Comparison of ENCODE assay signal across 8 cellular contexts in the genomic region with DNA sequence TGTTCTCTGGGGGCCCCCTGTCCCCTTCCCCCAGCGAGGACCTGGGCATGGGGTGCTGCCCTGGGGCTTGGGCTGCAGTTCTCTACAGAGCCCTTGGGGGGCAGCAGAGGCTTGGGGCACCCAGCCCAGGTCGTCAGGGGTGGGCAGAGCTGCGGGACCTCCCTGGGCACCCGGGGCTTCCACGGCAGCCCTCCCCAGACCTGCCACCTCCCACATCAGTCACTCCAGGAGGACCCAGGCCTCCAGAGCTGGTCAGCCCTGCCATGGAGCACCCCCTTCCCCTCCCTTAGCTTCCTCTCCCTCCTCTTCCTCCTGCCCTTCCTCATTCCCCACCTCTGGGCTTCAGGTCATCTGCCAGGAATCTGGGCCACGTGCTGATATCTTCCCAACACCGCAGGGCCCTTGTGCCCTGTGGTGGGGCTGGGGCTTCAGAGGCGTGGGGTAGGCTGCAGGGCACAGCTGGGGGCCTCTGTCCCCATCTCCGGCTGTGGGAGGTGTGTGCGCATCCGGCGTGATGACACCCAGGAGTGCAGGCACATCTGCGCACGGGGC. TPM values are rescaled to one million over a fixed set of nuclear protein-coding genes. Genes with fewer than 3 reads are reported as not detected.
DNase-seq lines count a peak whose midpoint lies in the region; ATAC-seq, FAIRE-seq and TF ChIP-seq lines count a peak whose summit lies in the region.

No MANE protein-coding gene starts in this region.

- H3K36me3 ChIP-seq in Karpas-422 (ENCODE audit: insufficient read depth, low read length): no peaks in the 10 kb centered on the region
- H3K36me3 ChIP-seq in neural cell (ENCODE audit: insufficient read depth, low read length): no peaks in the 10 kb centered on the region
- no peaks in the 10 kb centered on the region for H3K36me3 ChIP-seq in uterus

- no peaks in the 10 kb centered on the region for H3F3A ChIP-seq in neural cell (ENCODE audit: insufficient read depth, low read length, poor library complexity, severe bottlenecking)

- no peak overlapping the region for H3K4me3 Mint-ChIP-seq in endothelial cell (ENCODE audit: unreplicated experiment)

- no peaks in the 10 kb centered on the region for H3K9me3 Mint-ChIP-seq in endothelial cell (ENCODE audit: unreplicated experiment)

- H3K36me3 Mint-ChIP-seq in endothelial cell (ENCODE audit: low read depth, unreplicated experiment): no peaks in the 10 kb centered on the region

- peaks cover 12% of the 10 kb centered on the region for H3K27me3 Mint-ChIP-seq in endothelial cell (ENCODE audit: unreplicated experiment)

- peak; percentile 81 for TF ChIP-seq RAD21 in neural cell (conservative IDR thresholded peaks at IDR 0.05)

- peaks cover 3% of the 10 kb centered on the region for H3K4me1 Mint-ChIP-seq in endothelial cell (ENCODE audit: unreplicated experiment)

- no peak overlapping the region for H3K4me2 ChIP-seq in Karpas-422 (ENCODE audit: low read depth, low read length, poor library complexity, severe bottlenecking)
- H3K4me2 ChIP-seq in neural cell (ENCODE audit: low read length): no peak overlapping the region

- H3K27ac ChIP-seq in Karpas-422 (ENCODE audit: low read length): no peak overlapping the region
- H3K27ac ChIP-seq in neural cell (ENCODE audit: low read length): no peak overlapping the region
- peak overlapping the region in 1 of 2 donors; percentile 69 for H3K27ac ChIP-seq in uterus

- intact Hi-C loops in uterus (cut with DNase I; ENCODE audit: low total_unique reads): no loop called here

- no peak overlapping the region for H3K27ac Mint-ChIP-seq in endothelial cell (ENCODE audit: unreplicated experiment)

- DNase-seq in D721Med (ENCODE audit: insufficient read length, low spot score) (peak; percentile 51), Karpas-422 (peak; percentile 88), endothelial cell (ENCODE audit: low spot score) (peak; percentile 70), uterus (no peak), dedifferentiated amniotic fluid mesenchymal stem cell (ENCODE audit: extremely low spot score) (no peak)
- peak; percentile 88 for DNase-seq in activated CD8-positive, alpha-beta memory T cell treated with anti-CD3 and anti-CD28 coated beads for 24 hours

- H4K20me1 ChIP-seq in Karpas-422 (ENCODE audit: insufficient read depth, low read depth, low read length) (peaks cover 14% of the 10 kb centered on the region; the same call in 1 of the 2 replicates), neural cell (ENCODE audit: insufficient read depth) (no peaks in the 10 kb centered on the region)

- H3K9me3 ChIP-seq in Karpas-422 (ENCODE audit: low read length) (no peaks in the 10 kb centered on the region), neural cell (ENCODE audit: low read length) (no peaks in the 10 kb centered on the region), uterus (no peaks in the 10 kb centered on the region)

- TF ChIP-seq CTCF in D721Med (IDR thresholded peaks at IDR 0.05; ENCODE audit: insufficient read depth, missing control alignments) (peak; percentile 63), endothelial cell (IDR thresholded peaks at IDR 0.05; ENCODE audit: unreplicated experiment) (peak; percentile 81), neural cell (IDR thresholded peaks at IDR 0.05; ENCODE audit: poor library complexity, severe bottlenecking) (peak; percentile 83), uterus (IDR thresholded peaks at IDR 0.05) (peak; percentile 65 to 89 (median 82))

- no peaks in the 10 kb centered on the region for H3K79me2 ChIP-seq in Karpas-422 (ENCODE audit: low read length)
- H3K79me2 ChIP-seq in neural cell (replicated peaks; ENCODE audit: insufficient read depth, low read length): no peaks in the 10 kb centered on the region

- H3K4me3 ChIP-seq in Karpas-422 (ENCODE audit: low read length): no peak overlapping the region
- peak overlapping the region; percentile 73 for H3K4me3 ChIP-seq in neural cell (ENCODE audit: low read length)
- no peak overlapping the region for H3K4me3 ChIP-seq in uterus

- ATAC-seq in HG03139 (IDR thresholded peaks at IDR 0.05; ENCODE audit: unreplicated experiment): no peak

- no peak overlapping the region for H3K9ac ChIP-seq in Karpas-422 (ENCODE audit: low read length)
- H3K9ac ChIP-seq in neural cell (ENCODE audit: low read length): peak overlapping the region; percentile 63

- H2AFZ ChIP-seq in Karpas-422 (ENCODE audit: low read length): no peak overlapping the region
- no peak overlapping the region for H2AFZ ChIP-seq in neural cell (ENCODE audit: low read depth, low read length)

- peaks cover 19% of the 10 kb centered on the region for H3K4me1 ChIP-seq in Karpas-422 (ENCODE audit: low read length)
- H3K4me1 ChIP-seq in uterus: peaks cover 10 to 36% of the 10 kb centered on the region in 2 donors

- no peak for TF ChIP-seq POLR2A in uterus (IDR thresholded peaks at IDR 0.05)

- H3K9me2 ChIP-seq in Karpas-422 (replicated peaks; ENCODE audit: insufficient read depth, low read length): no peaks in the 10 kb centered on the region
- H3K9me2 ChIP-seq in neural cell (ENCODE audit: insufficient read depth, low read length): no peaks in the 10 kb centered on the region

- no peaks in the 10 kb centered on the region for H3K27me3 ChIP-seq in Karpas-422 (ENCODE audit: low read length)
- H3K27me3 ChIP-seq in neural cell (ENCODE audit: insufficient read depth, low read depth, low read length): peaks cover 8% of the 10 kb centered on the region
- H3K27me3 ChIP-seq in uterus: no peaks in the 10 kb centered on the region

- FAIRE-seq in D721Med (lab: Jason Lieb, UNC): no peak

- TF ChIP-seq EP300 in neural cell (conservative IDR thresholded peaks at IDR 0.05; ENCODE audit: poor library complexity, severe bottlenecking): no peak

TF ChIP-seq in neural cell, 6 proteins besides CTCF, POLR2A, EP300 and RAD21:
- TF ChIP-seq SMC3 (conservative IDR thresholded peaks at IDR 0.05; ENCODE audit: poor library complexity) (peak; percentile 72), TAF1 (IDR thresholded peaks at IDR 0.05; ENCODE audit: low read depth) (no peak)
TF ChIP-seq in neural cell: peak in this region for 1.

RNA-seq across cellular contexts. Expression of gene TSPAN4, which starts 5.8 kb away (rescaled TPM):
- total RNA-seq in Karpas-422 (2014; rRNA removed; shearing (Covaris generic); ENCODE audit: low replicate concordance): 4.0 TPM in 1 of 2 replicates, not detected in the other
- total RNA-seq in endothelial cell (ENCODE audit: unreplicated experiment) (26.4 TPM), uterus (100 to 1,000 TPM in 2 of 4 donors, 10 to 100 TPM in 2; 68.4 to 119 (median 105) TPM)
- polyA plus RNA-seq in neural cell: 68.1 and 68.3 TPM in 2 replicates
- polyA minus RNA-seq in neural cell: 22.8 and 28.7 TPM in 2 replicates

RNA-seq across cellular contexts. Expression of gene POLR2L, which starts 6.1 kb away (rescaled TPM):
- total RNA-seq in Karpas-422 (2014; rRNA removed; shearing (Covaris generic); ENCODE audit: low replicate concordance): 113 and 203 TPM in 2 replicates
- total RNA-seq in endothelial cell (ENCODE audit: unreplicated experiment): 76.7 TPM
- polyA plus RNA-seq in neural cell: 50.6 and 62.3 TPM in 2 replicates
- polyA minus RNA-seq in neural cell: 7.8 and 9.4 TPM in 2 replicates
- 10 to 100 TPM; 10.5 to 81.5 (median 42.8) TPM for total RNA-seq in uterus

RNA-seq across cellular contexts. Expression of gene CD151, which starts 15.7 kb away (rescaled TPM):
- total RNA-seq in Karpas-422 (2014; rRNA removed; shearing (Covaris generic); ENCODE audit: low replicate concordance): 8.4 and 10.5 TPM in 2 replicates
- total RNA-seq in endothelial cell (ENCODE audit: unreplicated experiment) (49.6 TPM), uterus (100 to 1,000 TPM in 3 of 4 donors, 10 to 100 TPM in 1; 76.8 to 382 (median 259) TPM)
- 70.8 and 80.1 TPM in 2 replicates for polyA plus RNA-seq in neural cell
- 39.7 and 39.8 TPM in 2 replicates for polyA minus RNA-seq in neural cell

RNA-seq across cellular contexts. Expression of gene CRACR2B, which starts 20.7 kb away (rescaled TPM):
- 0.48 and 1.5 TPM in 2 replicates for total RNA-seq in Karpas-422 (2014; rRNA removed; shearing (Covaris generic); ENCODE audit: low replicate concordance)
- 28.8 TPM for total RNA-seq in endothelial cell (ENCODE audit: unreplicated experiment)
- polyA plus RNA-seq in neural cell: 1.2 and 6.5 TPM in 2 replicates
- polyA minus RNA-seq in neural cell: 0.49 and 1.5 TPM in 2 replicates
- 10 to 100 TPM in 1 of 4 donors, 1 to 10 TPM in 2, under 1 TPM in 1; 0.77 to 15.5 (median 2.5) TPM for total RNA-seq in uterus

RNA-seq across cellular contexts. Expression of gene PNPLA2, which starts 29.7 kb away (rescaled TPM):
- total RNA-seq in Karpas-422 (2014; rRNA removed; shearing (Covaris generic); ENCODE audit: low replicate concordance): 32.5 and 35.8 TPM in 2 replicates
- total RNA-seq in endothelial cell (ENCODE audit: unreplicated experiment) (40.5 TPM), uterus (10 to 100 TPM; 16.9 to 96.2 (median 37.1) TPM)
- polyA plus RNA-seq in neural cell: 7.3 and 7.8 TPM in 2 replicates
- 6.5 and 8.8 TPM in 2 replicates for polyA minus RNA-seq in neural cell

Comparison
In these comparisons a context has a peak if more than half of its experiments do, and no peak if none do; other contexts are left out.
1. DNase-seq: peak in D721Med (single experiment), Karpas-422 (single experiment), activated CD8-positive, alpha-beta memory T cell treated with anti-CD3 and anti-CD28 coated beads for 24 hours (single experiment) and endothelial cell (single experiment); none in uterus (0 of 2) and dedifferentiated amniotic fluid mesenchymal stem cell (single experiment).
2. Peak in every context shown above with its lines, with median percentiles within 50 percentile points of each other: CTCF ChIP-seq.